Comparison of ENCODE assay signal across 13 cellular contexts in the genomic region with DNA sequence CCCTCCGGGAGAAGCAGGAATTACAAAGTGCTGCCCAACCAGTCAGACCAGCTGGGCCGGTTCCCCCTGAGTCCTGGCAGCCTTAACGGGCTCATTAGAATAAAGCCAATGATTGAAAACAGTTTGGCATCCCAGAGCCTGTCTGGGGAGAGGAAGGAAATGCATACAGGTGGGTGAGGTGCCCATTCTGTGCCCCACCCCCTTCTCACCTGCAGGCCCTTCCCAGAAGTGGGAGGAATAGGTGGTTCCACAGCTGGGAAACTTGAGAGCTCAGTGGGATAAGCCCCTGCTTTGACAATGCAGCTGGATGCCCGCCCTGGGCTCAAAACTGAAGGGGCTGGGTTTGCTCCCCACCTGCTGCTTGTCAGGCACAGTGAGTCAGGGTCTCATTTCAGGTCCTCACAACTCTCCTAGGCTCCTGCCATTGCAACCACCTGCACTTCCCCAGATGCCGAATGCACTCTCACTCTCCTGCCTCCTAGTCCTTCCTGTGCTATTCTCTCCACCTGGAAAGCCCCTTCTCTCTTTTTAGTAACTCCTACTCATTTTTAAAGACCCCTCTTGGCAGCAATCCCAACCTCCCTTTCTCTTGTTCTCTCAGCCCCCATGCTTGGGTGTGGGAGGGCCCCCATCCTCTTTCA. TPM values are rescaled to one million over a fixed set of nuclear protein-coding genes. Genes with fewer than 3 reads are reported as not detected.
A peak's percentile ranks its signal among the peaks of the same experiment; 100 is the strongest.
DNase-seq lines count a peak whose midpoint lies in the region; ATAC-seq, FAIRE-seq and TF ChIP-seq lines count a peak whose summit lies in the region.
"Had no signal": no experiment of that assay in that cellular context is flagged by ENCODE, and none has a peak within 500 bp of the region (broad histone marks: within the 10 kb centered on the region; RNA-seq: fewer than 3 reads in every experiment).

No MANE protein-coding gene starts in this region.

- no TSS peak for BruUV-seq in PC-9 (replicated peaks; lab: Mats Ljungman, UMichigan)

- TF ChIP-seq POLR2A in GM12892 (IDR thresholded peaks at IDR 0.05; ENCODE audit: low read depth, low read length) = no peak
- TF ChIP-seq POLR2A in right lobe of liver (IDR thresholded peaks at IDR 0.05) = no peak

- ATAC-seq in GM18870 (IDR thresholded peaks at IDR 0.05; ENCODE audit: unreplicated experiment) (no peak), right lobe of liver (no peak)

- H3K27ac ChIP-seq in C4-2B = peak overlapping the region; percentile 4; the same call in 1 of the 2 replicates
- H3K27ac ChIP-seq in PC-9 = no peak overlapping the region
- no peak overlapping the region for H3K27ac ChIP-seq in right lobe of liver

- H3K27me3 ChIP-seq in PC-9 (ENCODE audit: insufficient read depth, low read depth) (no peaks in the 10 kb centered on the region), right lobe of liver (no peaks in the 10 kb centered on the region)

- H2AFZ ChIP-seq in PC-9 = no peak overlapping the region

- intact Hi-C loops in PC-9 (cut with micrococcal nuclease; ENCODE audit: unreplicated experiment) (no loop called here), right lobe of liver (cut with DNase I) (no loop called here)

- H4K20me1 ChIP-seq in PC-9 (ENCODE audit: insufficient read depth) = no peaks in the 10 kb centered on the region

- no peak for FAIRE-seq in GM12892 (lab: Jason Lieb, UNC)
- FAIRE-seq: endothelial cell of umbilical vein, H54 had no signal

- peaks cover 18% of the 10 kb centered on the region for H3F3A ChIP-seq in PC-9 (ENCODE audit: insufficient read depth, low read depth)

- CTCF ChIA-PET in PC-9 (lab: Charles Lee) = interaction anchor here (0.6 kb wide), 2 partner anchors 108 to 154 kb away, joined by 3 read pairs; no protein-coding TSS in a partner anchor

- H3K4me1 ChIP-seq in PC-9 (replicated peaks; ENCODE audit: insufficient read depth) = peaks cover 36% of the 10 kb centered on the region
- no peaks in the 10 kb centered on the region for H3K4me1 ChIP-seq in right lobe of liver

- POLR2A ChIA-PET in PC-9 (lab: Charles Lee; ENCODE audit: unreplicated experiment) = no interaction called here

- no peak overlapping the region for H3K4me3 ChIP-seq in PC-9
- no peak overlapping the region for H3K4me3 ChIP-seq in right lobe of liver

- H3K36me3 ChIP-seq in PC-9 (ENCODE audit: low read depth) = no peaks in the 10 kb centered on the region
- H3K36me3 ChIP-seq in right lobe of liver = no peaks in the 10 kb centered on the region

- H3K9me3 ChIP-seq in PC-9 (ENCODE audit: insufficient read depth, low read depth) (no peaks in the 10 kb centered on the region), right lobe of liver (no peaks in the 10 kb centered on the region)

- no peaks in the 10 kb centered on the region for H3K79me2 ChIP-seq in PC-9 (ENCODE audit: low read depth)

- H3K9me2 ChIP-seq in PC-9 (ENCODE audit: insufficient read depth) = no peaks in the 10 kb centered on the region

- H3K4me2 ChIP-seq in PC-9 = peak overlapping the region; percentile 57

- peak; percentile 93 for DNase-seq in HT-29 (ENCODE audit: low spot score)
- peak; percentile 82 to 85 for DNase-seq in PC-9
- DNase-seq in kidney tubule cell (ENCODE audit: low spot score) = peak; percentile 63
- no peak for DNase-seq in GM12892 (ENCODE audit: insufficient read length)
- DNase-seq in HuH-7.5 (ENCODE audit: low spot score) = no peak
- DNase-seq in right lobe of liver = no peak
- DNase-seq: anterior cingulate cortex, nucleus accumbens, T1000 had no signal

- TF ChIP-seq CTCF in C4-2B (conservative IDR thresholded peaks at IDR 0.05) (no peak), PC-9 (conservative IDR thresholded peaks at IDR 0.05) (no peak), right lobe of liver (IDR thresholded peaks at IDR 0.05) (no peak)

- 100% methylated on average over 1 of the region's 5 CpGs for WGBS in right lobe of liver (ENCODE audit: insufficient coverage, low coverage, low lambda C conversion rate, missing lambda C conversion rate)

RNA-seq across cellular contexts. Expression of gene BUB1B, which starts 5.5 kb away (rescaled TPM):
- 39.8 and 40.1 TPM in 2 replicates for total RNA-seq in HT-29 (2014; rRNA removed; shearing (Covaris generic))
- total RNA-seq in PC-9 (2021) (74.3 and 75.3 TPM in 2 replicates), right lobe of liver (1 to 10 TPM in 3 of 6 experiments, under 1 TPM in 2, not detected in 1; 0.39 to 1.7 (median 1.2) TPM)
- 49.2 TPM for polyA plus RNA-seq in GM12892 (2012; ENCODE audit: missing spikeins)

RNA-seq across cellular contexts. Expression of gene BMF, which starts 46.7 kb away (rescaled TPM):
- total RNA-seq in HT-29 (2014; rRNA removed; shearing (Covaris generic)) = 11.6 and 15.4 TPM in 2 replicates
- total RNA-seq in PC-9 (2021) (8.2 and 11.0 TPM in 2 replicates), right lobe of liver (1 to 10 TPM; 1.7 to 7.3 (median 3.4) TPM)
- 22.2 TPM for polyA plus RNA-seq in GM12892 (2012; ENCODE audit: missing spikeins)

Comparison
In these comparisons a context has a peak if more than half of its experiments do, and no peak if none do; other contexts are left out.
1. DNase-seq: peak in HT-29 (single experiment), PC-9 (2 of 2) and kidney tubule cell (single experiment); none in GM12892 (single experiment), HuH-7.5 (single experiment) and right lobe of liver (0 of 3).
2. RNA of gene BUB1B, which starts 5.5 kb away (total RNA-seq): 74.3 to 75.3 TPM in PC-9 and 39.8 to 40.1 TPM in HT-29; 0.39 to 1.7 TPM in right lobe of liver; every median in the first group is over 10 times any median in the second.